ENCODE assay signal across 8 cellular contexts in the genomic region with DNA sequence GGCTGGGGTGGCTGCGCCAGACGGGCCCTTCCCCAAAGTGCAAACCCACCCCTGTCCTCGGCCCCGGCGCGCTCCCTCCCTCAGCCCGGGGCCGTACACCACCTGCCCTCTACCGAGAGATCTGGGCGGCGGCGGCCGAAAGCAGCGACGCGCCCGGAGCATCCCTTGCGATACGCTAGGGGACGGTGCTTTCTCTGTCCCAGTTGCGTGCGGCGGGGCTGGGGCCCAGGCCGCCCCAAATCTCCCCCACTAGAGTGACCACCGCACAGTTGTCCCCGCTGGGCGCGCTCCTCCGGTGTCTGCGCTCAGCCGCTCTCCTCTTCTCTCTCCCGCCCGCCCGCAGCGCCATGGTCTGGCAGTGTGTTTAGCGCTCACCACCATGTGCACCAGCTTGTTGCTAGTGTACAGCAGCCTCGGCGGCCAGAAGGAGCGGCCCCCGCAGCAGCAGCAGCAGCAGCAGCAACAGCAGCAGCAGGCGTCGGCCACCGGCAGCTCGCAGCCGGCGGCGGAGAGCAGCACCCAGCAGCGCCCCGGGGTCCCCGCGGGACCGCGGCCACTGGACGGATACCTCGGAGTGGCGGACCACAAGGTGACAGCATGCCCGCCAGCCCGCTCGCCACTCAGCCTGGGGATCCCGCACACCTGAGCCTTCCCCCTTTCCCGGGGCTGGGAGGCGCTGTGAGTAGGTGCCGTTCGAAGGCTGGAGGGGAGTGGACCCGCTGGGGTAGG. TPM values are rescaled to one million over a fixed set of nuclear protein-coding genes. Genes with fewer than 3 reads are reported as not detected.
DNase-seq lines count a peak whose midpoint lies in the region; ATAC-seq and TF ChIP-seq lines count a peak whose summit lies in the region.
"Had no signal": no experiment of that assay in that cellular context is flagged by ENCODE, and none has a peak within 500 bp of the region (broad histone marks: within the 10 kb centered on the region; RNA-seq: fewer than 3 reads in every experiment).

No MANE protein-coding gene starts in this region.

- peak overlapping the region in 7 of 8 donors; percentile 17 to 70 (median 48) for H3K4me3 Mint-ChIP-seq in naive B cell

- H3K9me3 Mint-ChIP-seq in naive B cell, result peaks cover 0 to 5% (median 3%) of the 10 kb centered on the region in 7 donors

- peak overlapping the region; percentile 96 for H3K27ac ChIP-seq in WERI-Rb-1

- peaks cover 47 to 66% (median 63%) of the 10 kb centered on the region in 3 donors for H3K27me3 Mint-ChIP-seq in naive B cell

- H3K4me3 ChIP-seq in WERI-Rb-1 (ENCODE audit: low read depth, low read length), result peak overlapping the region; percentile 55

- peaks cover 60% of the 10 kb centered on the region for H3K36me3 ChIP-seq in WERI-Rb-1

- H3K9me3 ChIP-seq in WERI-Rb-1 (ENCODE audit: severe bottlenecking), result no peaks in the 10 kb centered on the region

- no peaks in the 10 kb centered on the region for H3K27me3 ChIP-seq in WERI-Rb-1 (ENCODE audit: insufficient read depth, low read depth, severe bottlenecking)

- no peak overlapping the region for H3K27ac Mint-ChIP-seq in naive B cell

- peaks cover 0 to 14% (median 12%) of the 10 kb centered on the region in 3 donors for H3K4me1 Mint-ChIP-seq in naive B cell

- ATAC-seq in HG02981 (IDR thresholded peaks at IDR 0.05; ENCODE audit: unreplicated experiment), result peak; percentile 61
- ATAC-seq in esophagus mucosa, result peak; percentile 26
- peak; percentile 25 to 43 for ATAC-seq in naive B cell (ENCODE audit: low read depth in 2 of 2)
- no peak for ATAC-seq in GM18517 (IDR thresholded peaks at IDR 0.05; ENCODE audit: unreplicated experiment)
- ATAC-seq in GM18520 (IDR thresholded peaks at IDR 0.05; ENCODE audit: unreplicated experiment), result no peak

- in situ Hi-C loops in GM13976 (cut with MboI; ENCODE audit: low sequenced_read_pairs, unreplicated experiment), result no loop called here

- no peaks in the 10 kb centered on the region for H3K36me3 Mint-ChIP-seq in naive B cell

- TF ChIP-seq CTCF in GM13976 (IDR thresholded peaks at IDR 0.05; ENCODE audit: borderline replicate concordance, control extremely low read depth, extremely low read depth, insufficient read depth, missing control alignments), result peak; percentile 23
- 0 out of 2 replicates have a peak, but pooled peaks have one; percentile 15 for TF ChIP-seq CTCF in WERI-Rb-1 (IDR thresholded peaks at IDR 0.05; ENCODE audit: low read depth, low read length)

- DNase-seq in GM13976 (ENCODE audit: low spot score) (peak; percentile 70), WERI-Rb-1 (peak; percentile 55), naive B cell (no peak)

RNA-seq across cellular contexts. Expression of gene ST6GALNAC5, which starts 1.0 kb away (rescaled TPM):
- total RNA-seq in esophagus mucosa, result 0.96 TPM
- not detected for polyA plus RNA-seq in naive B cell (ENCODE audit: low read depth in 6 of 6)
- total RNA-seq: T-helper 1 cell treated with Interleukin-12 subunit alpha and Interleukin-12 subunit beta and Interleukin-4 antibody, amounts not matched to agents 30 ng/mL and 1 ng/mL, for 36 hours had no signal

Comparison
In these comparisons a context has a peak if more than half of its experiments do, and no peak if none do; other contexts are left out.
1. ATAC-seq: peak in HG02981 (single experiment), esophagus mucosa (single experiment) and naive B cell (2 of 2); none in GM18517 (single experiment) and GM18520 (single experiment).